Comparison of ENCODE assay signal across 1 cellular context in genomic region chr18:63708650-63709049, GRCh38.
A peak's percentile ranks its signal among the peaks of the same experiment; 100 is the strongest.
TF ChIP-seq lines count a peak whose summit lies in the region.

No MANE protein-coding gene starts in this region.

TF ChIP-seq in SK-N-SH, 30 proteins besides CTCF, POLR2A, EP300 and RAD21 (continued from another document):
- TF ChIP-seq FOSL2 (IDR thresholded peaks at IDR 0.05; ENCODE audit: borderline replicate concordance, low read depth) = peak; percentile 11; the same call in 1 of the 2 replicates
- no peak for TF ChIP-seq FOXM1 (IDR thresholded peaks at IDR 0.05; ENCODE audit: low read depth)
TF ChIP-seq in SK-N-SH: peak in this region for 2.
